1 cellular context compared by ENCODE assay signal in the genomic region with DNA sequence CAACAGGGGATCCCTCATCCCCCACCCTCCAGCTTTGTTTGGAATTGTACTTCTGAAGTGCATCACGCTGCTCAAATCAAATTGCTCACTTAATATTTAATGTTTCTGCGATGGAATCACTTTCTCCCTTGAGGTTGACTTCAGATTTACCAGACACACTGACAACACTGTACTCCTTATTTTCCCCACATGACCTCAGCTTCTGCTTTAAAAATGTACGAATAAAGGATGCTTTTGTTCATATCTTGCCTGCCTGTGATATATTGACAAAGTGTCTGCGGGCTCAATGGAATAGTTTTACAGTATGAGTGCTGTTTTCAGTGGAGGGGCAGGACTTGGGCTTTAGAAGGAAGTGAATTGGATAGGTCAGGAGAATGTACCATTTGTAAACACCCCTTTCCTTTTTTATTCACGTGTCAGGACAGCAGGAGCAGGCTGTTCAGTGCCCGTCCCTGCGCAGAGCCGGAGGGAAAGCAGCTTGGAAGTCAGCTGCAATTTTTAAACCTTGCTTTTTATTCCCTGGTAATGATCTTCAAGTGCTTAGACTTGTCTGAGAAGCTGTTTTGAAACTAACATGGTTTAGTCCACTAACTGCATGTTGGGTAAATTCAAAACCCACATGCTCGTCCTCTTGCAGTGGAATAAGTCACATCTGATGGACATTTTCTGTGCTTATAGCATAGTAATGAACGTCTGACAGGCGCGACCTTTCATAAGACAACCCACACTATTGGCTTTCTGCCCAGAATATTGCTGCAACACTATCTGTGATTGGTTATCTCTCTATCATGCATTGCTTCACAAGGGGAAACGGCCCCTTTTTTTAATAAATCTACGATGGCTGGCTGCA.
TF ChIP-seq lines count a peak whose summit lies in the region.

No MANE protein-coding gene starts in this region.

TF ChIP-seq in A549, 52 proteins besides CTCF, POLR2A, EP300 and RAD21 (continued from another document):
- TF ChIP-seq, protein P1, sequence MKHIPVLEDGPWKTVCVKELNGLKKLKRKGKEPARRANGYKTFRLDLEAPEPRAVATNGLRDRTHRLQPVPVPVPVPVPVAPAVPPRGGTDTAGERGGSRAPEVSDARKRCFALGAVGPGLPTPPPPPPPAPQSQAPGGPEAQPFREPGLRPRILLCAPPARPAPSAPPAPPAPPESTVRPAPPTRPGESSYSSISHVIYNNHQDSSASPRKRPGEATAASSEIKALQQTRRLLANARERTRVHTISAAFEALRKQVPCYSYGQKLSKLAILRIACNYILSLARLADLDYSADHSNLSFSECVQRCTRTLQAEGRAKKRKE (CRISPR knock-in tag; IDR thresholded peaks at IDR 0.05; ENCODE audit: low read depth) = no peak
- TF ChIP-seq CEBPB (IDR thresholded peaks at IDR 0.05) (peak; percentile 69 to 91; a peak in 3 of 4 replicates), ESRRA (IDR thresholded peaks at IDR 0.05; ENCODE audit: borderline replicate concordance, low read length) (no peak)
TF ChIP-seq in A549: peak in this region for 5.
